ENCODE assay signal across 10 cellular contexts in genomic region chr4:40305329-40306193, GRCh38.
DNase-seq lines count a peak whose midpoint lies in the region; ATAC-seq and TF ChIP-seq lines count a peak whose summit lies in the region.
"Had no signal": no experiment of that assay in that cellular context is flagged by ENCODE, and none has a peak within 500 bp of the region (broad histone marks: within the 10 kb centered on the region; RNA-seq: fewer than 3 reads in every experiment).

No MANE protein-coding gene starts in this region.

- peak overlapping the region; percentile 12; the same call in 1 of the 2 replicates for H3K4me3 ChIP-seq in GM08714 (ENCODE audit: low read length)
- H3K4me3 ChIP-seq: upper lobe of left lung had no signal

- DNase-seq in GM20000 (ENCODE audit: low spot score) = peak; percentile 51
- DNase-seq in activated naive CD8-positive, alpha-beta T cell treated with anti-CD3 and anti-CD28 coated beads, Interleukin-2, amount 50 U/mL, for 16 hours (ENCODE audit: low read depth, low spot score) = peak; percentile 43
- DNase-seq in ecto neural progenitor cell (ENCODE audit: low spot score) = no peak
- no peak for DNase-seq in D341Med (ENCODE audit: low spot score)
- DNase-seq in NCI-H345 treated with DMSO at 0.1 percent for 48 hours (lab: John Stamatoyannopoulos, UW; ENCODE audit: unreplicated experiment) = no peak
- DNase-seq in C1 segment of cervical spinal cord (lab: John Stamatoyannopoulos, UW) = no peak
- DNase-seq: NCI-H774, upper lobe of left lung had no signal

- ATAC-seq in HG03521 (IDR thresholded peaks at IDR 0.05; ENCODE audit: unreplicated experiment) = peak; percentile 36

- no peak for TF ChIP-seq CTCF in GM20000 (IDR thresholded peaks at IDR 0.05; ENCODE audit: extremely low read depth, missing control alignments)

Comparison
In these comparisons a context has a peak if more than half of its experiments do, and no peak if none do; other contexts are left out.
1. DNase-seq: peak in GM20000 (single experiment) and activated naive CD8-positive, alpha-beta T cell treated with anti-CD3 and anti-CD28 coated beads, Interleukin-2, amount 50 U/mL, for 16 hours (single experiment); none in ecto neural progenitor cell (single experiment), D341Med (single experiment), NCI-H345 treated with DMSO at 0.1 percent for 48 hours (single experiment) and C1 segment of cervical spinal cord (0 of 14).